In genomic region chr5:180141068-180141660, GRCh38 we compare ENCODE assay signal across 19 cellular contexts.
DNase-seq lines count a peak whose midpoint lies in the region; FAIRE-seq and TF ChIP-seq lines count a peak whose summit lies in the region.
"Had no signal": no experiment of that assay in that cellular context is flagged by ENCODE, and none has a peak within 500 bp of the region (broad histone marks: within the 10 kb centered on the region; RNA-seq: fewer than 3 reads in every experiment).

No MANE protein-coding gene starts in this region.

- H3K56ac ChIP-seq in H1 (replicated peaks; ENCODE audit: insufficient read length, low read depth, low read length) = no peak overlapping the region

- H3K14ac ChIP-seq in H1 (ENCODE audit: insufficient read length) = no peak overlapping the region

- H2BK12ac ChIP-seq in H1 (ENCODE audit: low read depth, low read length) = no peak overlapping the region

- POLR2A ChIA-PET in H1 (lab: Charles Lee; ENCODE audit: partially characterized antibody) = no interaction called here

- no peaks in the 10 kb centered on the region for H3K36me3 ChIP-seq in H1 (ENCODE audit: control insufficient read depth in 2 of 4, insufficient read depth in 4 of 4, low read length in 3 of 4)
- no peaks in the 10 kb centered on the region for H3K36me3 ChIP-seq in suprapubic skin
- H3K36me3 ChIP-seq: Peyer's patch had no signal

- H3K27ac ChIP-seq in H1 (ENCODE audit: low read depth, low read length) (no peak overlapping the region), suprapubic skin (no peak overlapping the region)
- H3K27ac ChIP-seq: KMS-11, Peyer's patch had no signal

- H3K9ac ChIP-seq in H1 (replicated peaks in 1 of 4; ENCODE audit: extremely low read depth in 1 of 4, low read depth in 3 of 4, low read length in 3 of 4) = no peak overlapping the region
- H3K9ac ChIP-seq: KMS-11 had no signal

- H3K9me3 ChIP-seq in H1 (ENCODE audit: insufficient read depth in 2 of 2, low read depth in 1 of 2, low read length in 1 of 2) (no peaks in the 10 kb centered on the region), suprapubic skin (no peaks in the 10 kb centered on the region)
- H3K9me3 ChIP-seq: Peyer's patch had no signal

- no peak overlapping the region for H3K4me3 ChIP-seq in H1 (ENCODE audit: extremely low read depth in 1 of 4, insufficient read depth in 2 of 4, low read depth in 3 of 4, low read length in 4 of 4)
- no peak overlapping the region for H3K4me3 ChIP-seq in lower leg skin (ENCODE audit: low read depth, poor library complexity, severe bottlenecking)
- no peak overlapping the region for H3K4me3 ChIP-seq in suprapubic skin
- H3K4me3 ChIP-seq: Peyer's patch had no signal

- H2BK20ac ChIP-seq in H1 (ENCODE audit: low read length) = no peak overlapping the region

- no peak for TF ChIP-seq RAD21 in H1 (IDR thresholded peaks at IDR 0.05 in 1 of 2, conservative IDR thresholded peaks at IDR 0.05 in 1 of 2; ENCODE audit: low read depth in 2 of 2, low read length in 2 of 2)

- TF ChIP-seq POLR2A in H1 (IDR thresholded peaks at IDR 0.05; ENCODE audit: control extremely low read depth in 1 of 2, low read depth in 2 of 2, low read length in 2 of 2) (no peak), lower leg skin (IDR thresholded peaks at IDR 0.05) (no peak), suprapubic skin (IDR thresholded peaks at IDR 0.05) (no peak)

- H3K4me2 ChIP-seq in H1 (ENCODE audit: insufficient read depth in 1 of 2, low read depth in 2 of 2, low read length in 2 of 2) = no peak overlapping the region
- H3K4me2 ChIP-seq: KMS-11 had no signal

- no peak overlapping the region for H2AFZ ChIP-seq in H1 (ENCODE audit: low read length)

- H3K79me2 ChIP-seq in H1 (ENCODE audit: control insufficient read depth in 1 of 2, insufficient read depth in 2 of 2, low read length in 2 of 2) = no peaks in the 10 kb centered on the region

- no peak overlapping the region for H2BK5ac ChIP-seq in H1 (ENCODE audit: low read depth, low read length)

- H4K20me1 ChIP-seq in H1 (replicated peaks in 1 of 2; ENCODE audit: control insufficient read depth in 1 of 2, insufficient read depth in 2 of 2, low read length in 2 of 2) = no peaks in the 10 kb centered on the region

- no peak overlapping the region for H3K23ac ChIP-seq in H1 (ENCODE audit: insufficient read length)

- H3K79me1 ChIP-seq in H1 (ENCODE audit: low read depth, low read length) = no peaks in the 10 kb centered on the region

- no peak overlapping the region for H4K8ac ChIP-seq in H1 (ENCODE audit: extremely low read depth, insufficient read depth, low read length)

- no peak overlapping the region for H3K4ac ChIP-seq in H1 (replicated peaks; ENCODE audit: insufficient read length, low read depth, low read length)

- 0 out of 2 replicates have a peak overlapping the region, but pooled peaks have one; percentile 24 for H2AK5ac ChIP-seq in H1 (ENCODE audit: low read depth, low read length)

- no peak for TF ChIP-seq CTCF in H1 (IDR thresholded peaks at IDR 0.05; ENCODE audit: control extremely low read depth in 1 of 3, insufficient read depth in 1 of 3, low read depth in 1 of 3, low read length in 3 of 3)
- no peak for TF ChIP-seq CTCF in lower leg skin (IDR thresholded peaks at IDR 0.05)
- TF ChIP-seq CTCF in suprapubic skin (IDR thresholded peaks at IDR 0.05) = no peak

- H4K91ac ChIP-seq in H1 (replicated peaks; ENCODE audit: insufficient read length, low read length) = no peak overlapping the region

- intact Hi-C loops in lower leg skin (cut with DNase I; ENCODE audit: low total_unique reads) = no loop called here

- no peak overlapping the region for H2BK120ac ChIP-seq in H1 (replicated peaks; ENCODE audit: low read depth, low read length)

- TF ChIP-seq EP300 in H1 (IDR thresholded peaks at IDR 0.05; ENCODE audit: borderline replicate concordance in 1 of 2, low read depth in 2 of 2, low read length in 2 of 2) (no peak), suprapubic skin (IDR thresholded peaks at IDR 0.05) (no peak)

- H4K5ac ChIP-seq in H1 (ENCODE audit: insufficient read length, low read depth, low read length) = no peak overlapping the region

- no peak for FAIRE-seq in H1 (lab: Jason Lieb, UNC)
- FAIRE-seq: GM12892, GM18507, HTR-8/SVneo had no signal

- H3K27me3 ChIP-seq in H1 (replicated peaks in 1 of 4; ENCODE audit: control insufficient read depth in 3 of 4, extremely low read depth in 1 of 4, insufficient read depth in 3 of 4, low read length in 3 of 4) (0 out of 7 replicates have a peak, but pooled peaks cover 0 to 2% (median 0%) of the 10 kb centered on the region in 4 experiments), suprapubic skin (peaks cover 42% of the 10 kb centered on the region)
- H3K27me3 ChIP-seq: Peyer's patch had no signal

- CTCF ChIA-PET in H1 (lab: Charles Lee; ENCODE audit: partially characterized antibody) = no interaction called here

- H3K23me2 ChIP-seq in H1 (ENCODE audit: low read depth, low read length) = no peaks in the 10 kb centered on the region

- no peaks in the 10 kb centered on the region; a peak in 1 of 7 replicates for H3K4me1 ChIP-seq in H1 (replicated peaks in 1 of 4; ENCODE audit: control insufficient read depth in 3 of 4, insufficient read depth in 4 of 4, low read length in 3 of 4)
- no peaks in the 10 kb centered on the region for H3K4me1 ChIP-seq in suprapubic skin
- H3K4me1 ChIP-seq: Peyer's patch had no signal

- peak overlapping the region; percentile 29; the same call in 1 of the 2 replicates for H2BK15ac ChIP-seq in H1 (ENCODE audit: low read length)

- no peak overlapping the region for H3K18ac ChIP-seq in H1 (ENCODE audit: extremely low read depth, low read length)

- DNase-seq in activated effector memory CD4-positive, alpha-beta T cell treated with anti-CD3 and anti-CD28 coated beads, Interleukin-2, amount 50 U/mL, for 16 hours = peak; percentile 19
- no peak for DNase-seq in activated effector memory CD4-positive, alpha-beta T cell treated with Interleukin-2 at 50 U/mL for 16 hours
- no peak for DNase-seq in H1 (ENCODE audit: low read depth in 1 of 2, low spot score in 2 of 2)
- DNase-seq in lower leg skin (ENCODE audit: low spot score in 2 of 2) = peak; percentile 2 to 79
- DNase-seq in suprapubic skin (ENCODE audit: low spot score in 2 of 2) = peak; percentile 40 to 50
- DNase-seq in stimulated activated CD4-positive, alpha-beta T cell treated with anti-CD3 and anti-CD28 coated beads, Interleukin-4, amount 100 ng/mL, for 1 hour = no peak
- DNase-seq in RPMI8226 = no peak
- no peak for DNase-seq in NCI-H2227 treated with DMSO at 0.1 percent for 48 hours (lab: John Stamatoyannopoulos, UW)
- DNase-seq: AML-193, GOT3, NCI-H1694, NCI-H2081, NCI-H2171, NCI-H526 had no signal

- WGBS in H1 (ENCODE audit: extremely low coverage in 1 of 2, insufficient coverage in 1 of 2, insufficient read length in 1 of 2, insufficient replicate concordance in 2 of 2, low coverage in 1 of 2, low lambda C conversion rate in 2 of 2, missing lambda C conversion rate in 1 of 2), 2 experiments = 87% methylated on average over 14 of the region's 14 CpGs; no CpG with 5 or more reads in 1 of the 2 experiments
- WGBS in lower leg skin, 2 donors = 73 to 77% methylated on average over 14 of the region's 14 CpGs
- 72% methylated on average over 14 of the region's 14 CpGs for WGBS in suprapubic skin

TF ChIP-seq in H1, 55 proteins besides CTCF, POLR2A, EP300 and RAD21:
- TF ChIP-seq EGR1 (IDR thresholded peaks at IDR 0.05; ENCODE audit: borderline replicate concordance, low read depth, low read length) = no peak
- TF ChIP-seq RBBP5 (IDR thresholded peaks at IDR 0.05; ENCODE audit: borderline replicate concordance, low read depth, low read length) = no peak
- no peak for TF ChIP-seq ASH2L (IDR thresholded peaks at IDR 0.05; ENCODE audit: low read length)
- TF ChIP-seq USF2 (IDR thresholded peaks at IDR 0.05; ENCODE audit: low read length) = no peak
- no peak for TF ChIP-seq TAF7 (optimal IDR thresholded peaks at IDR 0.05; ENCODE audit: borderline replicate concordance, low read depth, low read length)
- TF ChIP-seq HDAC6 (IDR thresholded peaks at IDR 0.05; ENCODE audit: low read depth, low read length) = no peak
- no peak for TF ChIP-seq CTBP2 (IDR thresholded peaks at IDR 0.05; ENCODE audit: borderline replicate concordance, insufficient read depth, insufficient read length, low read length)
- no peak for TF ChIP-seq RFX5 (IDR thresholded peaks at IDR 0.05; ENCODE audit: borderline replicate concordance, low read depth, low read length)
- TF ChIP-seq POU5F1 (IDR thresholded peaks at IDR 0.05; ENCODE audit: low read depth, low read length) = no peak
- no peak for TF ChIP-seq ATF3 (IDR thresholded peaks at IDR 0.05; ENCODE audit: insufficient read depth, low read depth, low read length)
- TF ChIP-seq KDM1A (IDR thresholded peaks at IDR 0.05; ENCODE audit: borderline replicate concordance, low read length) = no peak
- TF ChIP-seq RXRA (IDR thresholded peaks at IDR 0.05; ENCODE audit: insufficient read depth, low read depth, low read length) = no peak
- no peak for TF ChIP-seq CREB1 (IDR thresholded peaks at IDR 0.05)
- TF ChIP-seq PHF8 (conservative IDR thresholded peaks at IDR 0.05; ENCODE audit: low read depth, low read length) = no peak
- no peak for TF ChIP-seq SRF (IDR thresholded peaks at IDR 0.05; ENCODE audit: low read depth, low read length)
- no peak for TF ChIP-seq NANOG (IDR thresholded peaks at IDR 0.05; ENCODE audit: insufficient read depth, low read depth, low read length, poor library complexity, severe bottlenecking)
- TF ChIP-seq MAX (IDR thresholded peaks at IDR 0.05) = no peak
TF ChIP-seq in H1: peak in this region for 0.

Comparison
In these comparisons a context has a peak if more than half of its experiments do, and no peak if none do; other contexts are left out.
1. DNase-seq: peak in activated effector memory CD4-positive, alpha-beta T cell treated with anti-CD3 and anti-CD28 coated beads, Interleukin-2, amount 50 U/mL, for 16 hours (single experiment), lower leg skin (2 of 2) and suprapubic skin (2 of 2); none in activated effector memory CD4-positive, alpha-beta T cell treated with Interleukin-2 at 50 U/mL for 16 hours (single experiment), H1 (0 of 2), stimulated activated CD4-positive, alpha-beta T cell treated with anti-CD3 and anti-CD28 coated beads, Interleukin-4, amount 100 ng/mL, for 1 hour (single experiment), RPMI8226 (single experiment) and NCI-H2227 treated with DMSO at 0.1 percent for 48 hours (single experiment).